In genomic region chr12:26121841-26122680, GRCh38 we compare ENCODE assay signal across 8 cellular contexts. TPM values are rescaled to one million over a fixed set of nuclear protein-coding genes. Genes with fewer than 3 reads are reported as not detected.
DNase-seq lines count a peak whose midpoint lies in the region; ATAC-seq and TF ChIP-seq lines count a peak whose summit lies in the region.

No MANE protein-coding gene starts in this region.

- under 1% methylated on average over 93 of the region's 94 CpGs for WGBS in HUES64

- peak; percentile 22 for ATAC-seq in naive B cell (ENCODE audit: low read depth in 2 of 2)
- no peak for ATAC-seq in HG03460 (IDR thresholded peaks at IDR 0.05; ENCODE audit: unreplicated experiment)
- no peak for ATAC-seq in GM21528 (IDR thresholded peaks at IDR 0.05; ENCODE audit: low FRiP score, unreplicated experiment)

- H3K9me3 Mint-ChIP-seq in activated CD4-positive, alpha-beta T cell treated with anti-CD3 and anti-CD28 coated beads, Interleukin-2, amount 10 ng/mL, durations not matched to agents 24 days and 14 days, result no peaks in the 10 kb centered on the region
- H3K9me3 Mint-ChIP-seq in naive B cell, result no peaks in the 10 kb centered on the region

- peaks cover 32% of the 10 kb centered on the region for H3K4me1 Mint-ChIP-seq in activated CD4-positive, alpha-beta T cell treated with anti-CD3 and anti-CD28 coated beads, Interleukin-2, amount 10 ng/mL, durations not matched to agents 24 days and 14 days
- peaks cover 41 to 58% (median 57%) of the 10 kb centered on the region in 3 donors for H3K4me1 Mint-ChIP-seq in naive B cell

- H3K4me1 ChIP-seq in HUES64 (ENCODE audit: insufficient read depth, low read length), result peaks cover 42% of the 10 kb centered on the region

- H3K27me3 Mint-ChIP-seq in activated CD4-positive, alpha-beta T cell treated with anti-CD3 and anti-CD28 coated beads, Interleukin-2, amount 10 ng/mL, durations not matched to agents 24 days and 14 days, result peaks cover 77% of the 10 kb centered on the region
- peaks cover 0 to 16% (median 12%) of the 10 kb centered on the region in 3 donors for H3K27me3 Mint-ChIP-seq in naive B cell

- no peak overlapping the region for H3K27ac ChIP-seq in HUES64 (ENCODE audit: low read depth, low read length)

- no peaks in the 10 kb centered on the region for H3K36me3 Mint-ChIP-seq in activated CD4-positive, alpha-beta T cell treated with anti-CD3 and anti-CD28 coated beads, Interleukin-2, amount 10 ng/mL, durations not matched to agents 24 days and 14 days (ENCODE audit: low read depth)
- no peaks in the 10 kb centered on the region for H3K36me3 Mint-ChIP-seq in naive B cell

- H3K36me3 ChIP-seq in HUES64 (ENCODE audit: insufficient read depth, low read length), result no peaks in the 10 kb centered on the region

- H3K9me3 ChIP-seq in HUES64 (ENCODE audit: insufficient read depth, low read depth, low read length), result no peaks in the 10 kb centered on the region

- peak overlapping the region; percentile 70 for H3K4me3 Mint-ChIP-seq in activated CD4-positive, alpha-beta T cell treated with anti-CD3 and anti-CD28 coated beads, Interleukin-2, amount 10 ng/mL, durations not matched to agents 24 days and 14 days
- H3K4me3 Mint-ChIP-seq in naive B cell, result peak overlapping the region; percentile 83 to 97 (median 87)

- no peak overlapping the region for H3K9ac ChIP-seq in HUES64 (ENCODE audit: low read depth, low read length)

- no peak overlapping the region for H3K27ac Mint-ChIP-seq in activated CD4-positive, alpha-beta T cell treated with anti-CD3 and anti-CD28 coated beads, Interleukin-2, amount 10 ng/mL, durations not matched to agents 24 days and 14 days
- H3K27ac Mint-ChIP-seq in naive B cell, result peak overlapping the region in 5 of 6 donors; percentile 7 to 89 (median 65)

- H3K4me3 ChIP-seq in HUES64 (ENCODE audit: low read length) (peak overlapping the region; percentile 58), epithelial cell of esophagus (ENCODE audit: low read length) (peak overlapping the region; percentile 49)

- peaks cover 89% of the 10 kb centered on the region for H3K27me3 ChIP-seq in HUES64 (ENCODE audit: insufficient read depth, low read length)

- peak; percentile 52 for DNase-seq in NCI-H748 (lab: John Stamatoyannopoulos, UW; ENCODE audit: unreplicated experiment)
- no peak for DNase-seq in NCI-H748 treated with DMSO at 0.1 percent for 48 hours (lab: John Stamatoyannopoulos, UW)
- peak; percentile 76 for DNase-seq in activated CD4-positive, alpha-beta T cell treated with anti-CD3 and anti-CD28 coated beads, Interleukin-2, amount 10 ng/mL, durations not matched to agents 24 days and 14 days
- DNase-seq in epithelial cell of esophagus (ENCODE audit: low read depth), result peak; percentile 25
- peak; percentile 58 for DNase-seq in naive B cell

- intact Hi-C loops in activated CD4-positive, alpha-beta T cell treated with anti-CD3 and anti-CD28 coated beads, Interleukin-2, amount 10 ng/mL, durations not matched to agents 24 days and 14 days (cut with micrococcal nuclease), result loop anchor here (5.0 to 10.0 kb wide), 5 partner anchors 153 to 1557 kb away; partner anchors contain the start of genes FGFR1OP2, INTS13 and RASSF8

- no peak for TF ChIP-seq CTCF in epithelial cell of esophagus (IDR thresholded peaks at IDR 0.05; ENCODE audit: insufficient read depth, low read depth, low read length, missing control alignments)

RNA-seq across cellular contexts. Expression of gene BHLHE41, which starts 2.8 kb away (rescaled TPM):
- polyA plus RNA-seq in HUES64 (2013, experiment 1 of 2), result 0.55 TPM
- polyA plus RNA-seq in HUES64 (2013, experiment 2 of 2), result 1.2 TPM
- not detected in 2 replicates for total RNA-seq in activated CD4-positive, alpha-beta T cell treated with anti-CD3 and anti-CD28 coated beads, Interleukin-2, amount 10 ng/mL, durations not matched to agents 24 days and 14 days
- 1 to 10 TPM in 4 of 6 donors, under 1 TPM in 1, not detected in 1; 0.56 to 5.7 (median 2.3) TPM for polyA plus RNA-seq in naive B cell (ENCODE audit: low read depth in 6 of 6)

Comparison
In these comparisons a context has a peak if more than half of its experiments do, and no peak if none do; other contexts are left out.
1. ATAC-seq: peak in naive B cell (2 of 2); none in HG03460 (single experiment) and GM21528 (single experiment).